8 cellular contexts compared by ENCODE assay signal in genomic region chr14:73757876-73758391, GRCh38. TPM values are rescaled to one million over a fixed set of nuclear protein-coding genes. Genes with fewer than 3 reads are reported as not detected.
DNase-seq lines count a peak whose midpoint lies in the region; ATAC-seq and TF ChIP-seq lines count a peak whose summit lies in the region.

No MANE protein-coding gene starts in this region.

- H3K4me3 ChIP-seq in GM06990 (replicated peaks; ENCODE audit: low read depth, low read length) (peak overlapping the region; percentile 89), SJCRH30 (peak overlapping the region; percentile 83), esophagus muscularis mucosa (peak overlapping the region; percentile 81 to 93 (median 83)), retinal pigment epithelial cell (ENCODE audit: low read length) (peak overlapping the region; percentile 78)

- no peak for DNase-seq in GM06990 (ENCODE audit: extremely low read depth, insufficient read length)
- no peak for DNase-seq in SJCRH30
- no peak for DNase-seq in esophagus muscularis mucosa (ENCODE audit: extremely low spot score)
- no peak for DNase-seq in retinal pigment epithelial cell (ENCODE audit: low read depth)
- no peak for DNase-seq in A172 (ENCODE audit: low spot score)
- no peak for DNase-seq in Kasumi-1 (lab: John Stamatoyannopoulos, UW)

- H3K9me3 ChIP-seq in SJCRH30 (replicated peaks) (no peaks in the 10 kb centered on the region), esophagus muscularis mucosa (no peaks in the 10 kb centered on the region)

- H3K36me3 ChIP-seq in GM06990 (ENCODE audit: control insufficient read depth, insufficient read depth, low read length) (0 out of 2 replicates have a peak, but pooled peaks cover 2% of the 10 kb centered on the region), SJCRH30 (peaks cover 3% of the 10 kb centered on the region; the same call in 1 of the 2 replicates), esophagus muscularis mucosa (no peaks in the 10 kb centered on the region)

- intact Hi-C loops in esophagus muscularis mucosa (cut with DNase I) = loop anchor here (2.0 kb wide), 1 partner anchor 29 kb away; no protein-coding TSS in a partner anchor

- ATAC-seq in HG03521 (IDR thresholded peaks at IDR 0.05; ENCODE audit: unreplicated experiment) (no peak), HG03520 (IDR thresholded peaks at IDR 0.05; ENCODE audit: unreplicated experiment) (no peak)

- H3K4me1 ChIP-seq in SJCRH30 = peaks cover 58% of the 10 kb centered on the region
- peaks cover 80 to 91% (median 88%) of the 10 kb centered on the region in 4 donors for H3K4me1 ChIP-seq in esophagus muscularis mucosa

- H3K27me3 ChIP-seq in GM06990 (replicated peaks; ENCODE audit: control insufficient read depth, insufficient read depth, low read length) (no peaks in the 10 kb centered on the region), SJCRH30 (no peaks in the 10 kb centered on the region), esophagus muscularis mucosa (no peaks in the 10 kb centered on the region)

- H3K27ac ChIP-seq in SJCRH30 = peak overlapping the region; percentile 32; the same call in 1 of the 2 replicates
- peak overlapping the region; percentile 98 to 100 (median 99) for H3K27ac ChIP-seq in esophagus muscularis mucosa (replicated peaks in 1 of 4)

- WGBS in esophagus muscularis mucosa = 30% methylated on average over 10 of the region's 10 CpGs

- no peak for TF ChIP-seq POLR2A in esophagus muscularis mucosa (IDR thresholded peaks at IDR 0.05; ENCODE audit: low read depth)

- no peak for TF ChIP-seq EP300 in esophagus muscularis mucosa (IDR thresholded peaks at IDR 0.05)

- no peak for TF ChIP-seq CTCF in GM06990 (IDR thresholded peaks at IDR 0.05; ENCODE audit: insufficient read depth, low read length, poor library complexity, severe bottlenecking)
- no peak for TF ChIP-seq CTCF in esophagus muscularis mucosa (IDR thresholded peaks at IDR 0.05)
- TF ChIP-seq CTCF in retinal pigment epithelial cell (conservative IDR thresholded peaks at IDR 0.05; ENCODE audit: low read depth, low read length) = no peak

RNA-seq across cellular contexts. Expression of gene PNMA1, which starts 43.8 kb away (rescaled TPM):
- 11.0 and 11.3 TPM in 2 replicates for total RNA-seq in SJCRH30 (2014; rRNA removed; shearing (Covaris generic))
- 10 to 100 TPM; 34.8 to 74.2 (median 55.0) TPM for total RNA-seq in esophagus muscularis mucosa
- total RNA-seq in A172 (2014; rRNA removed; shearing (Covaris generic)) = 35.1 and 36.0 TPM in 2 replicates
